29 cellular contexts compared by ENCODE assay signal in genomic region chrX:113457719-113458118, GRCh38.
"Had no signal": no experiment of that assay in that cellular context is flagged by ENCODE, and none has a peak within 500 bp of the region (broad histone marks: within the 10 kb centered on the region; RNA-seq: fewer than 3 reads in every experiment).

No MANE protein-coding gene starts in this region.

- H3K4me3 Mint-ChIP-seq: stimulated activated effector memory CD8-positive, alpha-beta T cell treated with anti-CD3 and anti-CD28 coated beads, Interleukin-12 subunit alpha, Interleukin-12 subunit beta, amount 100 ng/mL, for 72 hours; stimulated activated memory B cell treated with anti-CD40 and anti-IgM and Interleukin-4, amounts not matched to agents 10 μg/mL and 1 μg/mL and 100 μg/mL, for 72 hours; stimulated activated naive B cell treated with anti-CD40 and anti-IgM and Interleukin-4, amounts not matched to agents 10 μg/mL and 1 μg/mL and 100 μg/mL, for 72 hours; stimulated activated naive CD8-positive, alpha-beta T cell treated with anti-CD3 and anti-CD28 coated beads, Interleukin-15, amount 100 ng/mL, for 72 hours; stimulated activated naive CD8-positive, alpha-beta T cell treated with anti-CD3 and anti-CD28 coated beads, Interleukin-15, Interleukin-2, amounts not matched to agents 100 ng/mL and 50 ng/mL, for 24 hours; type B pancreatic cell had no signal

- H3K27me3 ChIP-seq: stomach, suprapubic skin, testis, thyroid gland, tibial artery, tibial nerve, transverse colon, upper lobe of left lung, upper lobe of right lung, uterus, vagina had no signal

- DNase-seq: stimulated activated CD4-positive, alpha-beta T cell treated with anti-CD3 and anti-CD28 coated beads, Interleukin-2, amount 100 ng/mL, for 48 hours; stimulated activated CD4-positive, alpha-beta T cell treated with anti-CD3 and anti-CD28 coated beads, Interleukin-4, amount 100 ng/mL, for 1 hour; stimulated activated CD4-positive, alpha-beta T cell treated with anti-CD3 and anti-CD28 coated beads, Interleukin-4, amount 100 ng/mL, for 24 hours; stimulated activated CD4-positive, alpha-beta T cell treated with anti-CD3 and anti-CD28 coated beads, Interleukin-4, amount 100 ng/mL, for 4 hours; stimulated activated CD8-positive, alpha-beta memory T cell treated with anti-CD3 and anti-CD28 coated beads, Interleukin-4, amount 100 ng/mL, for 48 hours; stimulated activated naive B cell treated with anti-CD40 and anti-IgM and Interleukin-4, amounts not matched to agents 10 μg/mL and 1 μg/mL and 100 μg/mL, for 72 hours; stimulated activated naive CD4-positive, alpha-beta T cell; stimulated activated naive CD4-positive, alpha-beta T cell treated with Interleukin-2 at 50 U/mL for 16 hours; stimulated activated naive CD8-positive, alpha-beta T cell treated with anti-CD3 and anti-CD28 coated beads, Interleukin-15, amount 100 ng/mL, for 72 hours; stimulated activated naive CD8-positive, alpha-beta T cell treated with anti-CD3 and anti-CD28 coated beads, Interleukin-15, Interleukin-2, amounts not matched to agents 100 U/mL and 50 U/mL, for 24 hours; stomach; substantia nigra; testis; thyroid gland; tibial artery; transverse colon; trophoblast cell; upper lobe of left lung; upper lobe of right lung; uterus had no signal

- H3K27ac ChIP-seq: stomach, suprapubic skin, testis, thoracic aorta, thyroid gland, tibial artery, tibial nerve, transverse colon, upper lobe of left lung, upper lobe of right lung, uterus, vagina had no signal

- H3K9me3 ChIP-seq: suprapubic skin, testis, thoracic aorta, thyroid gland, tibial artery, tibial nerve, transverse colon, upper lobe of left lung, upper lobe of right lung, uterus, vagina had no signal

- ATAC-seq: stimulated activated effector memory CD8-positive, alpha-beta T cell treated with anti-CD3 and anti-CD28 coated beads, Interleukin-12 subunit alpha, Interleukin-12 subunit beta, amount 100 ng/mL, for 72 hours; stimulated activated memory B cell treated with anti-CD40 and anti-IgM and Interleukin-4, amounts not matched to agents 10 μg/mL and 1 μg/mL and 100 μg/mL, for 72 hours; stimulated activated naive B cell treated with anti-CD40 and anti-IgM and Interleukin-4, amounts not matched to agents 10 μg/mL and 1 μg/mL and 100 μg/mL, for 72 hours; stimulated activated naive CD8-positive, alpha-beta T cell treated with anti-CD3 and anti-CD28 coated beads, Interleukin-15, amount 100 ng/mL, for 72 hours; stimulated activated naive CD8-positive, alpha-beta T cell treated with anti-CD3 and anti-CD28 coated beads, Interleukin-15, Interleukin-2, amounts not matched to agents 100 U/mL and 50 U/mL, for 24 hours; upper lobe of right lung had no signal

- H3K4me3 ChIP-seq: stomach, suprapubic skin, testis, thoracic aorta, thyroid gland, tibial artery, tibial nerve, transverse colon, upper lobe of left lung, upper lobe of right lung, uterus, vagina had no signal

- H3K36me3 Mint-ChIP-seq: stimulated activated effector memory CD8-positive, alpha-beta T cell treated with anti-CD3 and anti-CD28 coated beads, Interleukin-12 subunit alpha, Interleukin-12 subunit beta, amount 100 ng/mL, for 72 hours; stimulated activated memory B cell treated with anti-CD40 and anti-IgM and Interleukin-4, amounts not matched to agents 10 μg/mL and 1 μg/mL and 100 μg/mL, for 72 hours; stimulated activated naive B cell treated with anti-CD40 and anti-IgM and Interleukin-4, amounts not matched to agents 10 μg/mL and 1 μg/mL and 100 μg/mL, for 72 hours; type B pancreatic cell had no signal

- H3K27me3 Mint-ChIP-seq: stimulated activated memory B cell treated with anti-CD40 and anti-IgM and Interleukin-4, amounts not matched to agents 10 μg/mL and 1 μg/mL and 100 μg/mL, for 72 hours; stimulated activated naive B cell treated with anti-CD40 and anti-IgM and Interleukin-4, amounts not matched to agents 10 μg/mL and 1 μg/mL and 100 μg/mL, for 72 hours; stimulated activated naive CD8-positive, alpha-beta T cell treated with anti-CD3 and anti-CD28 coated beads, Interleukin-15, amount 100 ng/mL, for 72 hours; stimulated activated naive CD8-positive, alpha-beta T cell treated with anti-CD3 and anti-CD28 coated beads, Interleukin-15, Interleukin-2, amounts not matched to agents 100 ng/mL and 50 ng/mL, for 24 hours; type B pancreatic cell had no signal

- H3K4me1 Mint-ChIP-seq: stimulated activated effector memory CD8-positive, alpha-beta T cell treated with anti-CD3 and anti-CD28 coated beads, Interleukin-12 subunit alpha, Interleukin-12 subunit beta, amount 100 ng/mL, for 72 hours; stimulated activated memory B cell treated with anti-CD40 and anti-IgM and Interleukin-4, amounts not matched to agents 10 μg/mL and 1 μg/mL and 100 μg/mL, for 72 hours; stimulated activated naive B cell treated with anti-CD40 and anti-IgM and Interleukin-4, amounts not matched to agents 10 μg/mL and 1 μg/mL and 100 μg/mL, for 72 hours; stimulated activated naive CD8-positive, alpha-beta T cell treated with anti-CD3 and anti-CD28 coated beads, Interleukin-15, amount 100 ng/mL, for 72 hours had no signal

- FAIRE-seq: urothelium cell line had no signal

- H3K36me3 ChIP-seq: stomach, suprapubic skin, thoracic aorta, thyroid gland, tibial artery, tibial nerve, transverse colon, upper lobe of left lung, upper lobe of right lung, uterus, vagina had no signal

- H3K4me1 ChIP-seq: stomach, suprapubic skin, testis, thyroid gland, tibial artery, tibial nerve, transverse colon, upper lobe of left lung, upper lobe of right lung, uterus, vagina had no signal
